In the genomic region with DNA sequence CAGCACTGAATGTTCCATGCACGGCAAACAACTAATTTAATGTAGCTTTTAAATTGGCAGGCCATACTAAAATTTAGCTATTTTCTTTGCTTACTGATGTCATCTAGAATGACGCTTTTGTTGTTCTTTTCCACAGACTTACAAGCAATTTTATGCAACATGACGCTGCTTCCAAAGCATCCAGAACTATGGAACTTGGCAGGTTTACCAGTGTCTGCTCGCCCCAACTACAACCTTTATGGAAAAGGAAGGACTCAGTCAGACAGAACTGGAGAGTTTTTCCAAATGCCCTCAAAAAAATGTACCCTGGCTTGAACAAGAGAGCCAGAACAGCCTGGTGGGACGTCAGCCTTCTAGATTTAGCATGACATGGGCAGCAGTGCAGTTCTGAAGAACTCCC, we compare ENCODE assay signal across 21 cellular contexts. TPM values are rescaled to one million over a fixed set of nuclear protein-coding genes. Genes with fewer than 3 reads are reported as not detected.
A peak's percentile ranks its signal among the peaks of the same experiment; 100 is the strongest.
DNase-seq lines count a peak whose midpoint lies in the region; ATAC-seq and TF ChIP-seq lines count a peak whose summit lies in the region.
"Had no signal": no experiment of that assay in that cellular context is flagged by ENCODE, and none has a peak within 500 bp of the region (broad histone marks: within the 10 kb centered on the region; RNA-seq: fewer than 3 reads in every experiment).

No MANE protein-coding gene starts in this region.

- DNase-seq in left ventricle myocardium superior (no peak), cardiac septum (ENCODE audit: low spot score) (no peak), astrocyte of the spinal cord (ENCODE audit: low read depth, low spot score) (peak; percentile 42), foreskin fibroblast (peak; percentile 2 to 37), midbrain (lab: John Stamatoyannopoulos, UW) (no peak), NCI-H2081 treated with DMSO at 0.1 percent for 48 hours (lab: John Stamatoyannopoulos, UW) (no peak), foreskin melanocyte (no peak)
- DNase-seq: BE2C; Caco-2; CD4-positive, alpha-beta T cell; HFFc6; KBM-7; MV-4-11; NCI-H1417; NCI-H187 treated with DMSO at 0.1 percent for 48 hours; NCI-H2171 treated with DMSO at 0.1 percent for 48 hours; NCI-H446 treated with DMSO at 0.1 percent for 48 hours had no signal

- intact Hi-C loops in left ventricle myocardium superior (cut with micrococcal nuclease): no loop called here
- intact Hi-C loops in cardiac septum (cut with DNase I): no loop called here

- H3K4me3 ChIP-seq in astrocyte of the spinal cord (ENCODE audit: low read depth, low read length): no peak overlapping the region
- no peak overlapping the region for H3K4me3 ChIP-seq in foreskin fibroblast (ENCODE audit: low read depth in 1 of 2, low read length in 2 of 2)

- in situ Hi-C loops in astrocyte of the spinal cord (cut with HindIII; ENCODE audit: low sequenced_read_pairs): no loop called here

- TF ChIP-seq CTCF in astrocyte of the spinal cord (IDR thresholded peaks at IDR 0.05; ENCODE audit: low read depth, low read length) (no peak), foreskin fibroblast (IDR thresholded peaks at IDR 0.05; ENCODE audit: low read depth, low read length) (no peak)

- ATAC-seq in left ventricle myocardium superior: peak; percentile 23
- ATAC-seq in GM18873 (IDR thresholded peaks at IDR 0.05; ENCODE audit: low FRiP score, unreplicated experiment): no peak
- ATAC-seq: HepG2, Panc1 had no signal

RNA-seq across cellular contexts. Expression of gene ANOS1, which starts 58.7 kb away (rescaled TPM):
- total RNA-seq in left ventricle myocardium superior: 5.8 TPM
- total RNA-seq in cardiac septum: 4.2 TPM
- total RNA-seq: CD4-positive, alpha-beta T cell; HepG2; SK-MEL-5 had no signal

Comparison
In these comparisons a context has a peak if more than half of its experiments do, and no peak if none do; other contexts are left out.
1. DNase-seq: peak in astrocyte of the spinal cord (single experiment) and foreskin fibroblast (2 of 2); none in left ventricle myocardium superior (single experiment), cardiac septum (single experiment), midbrain (single experiment), NCI-H2081 treated with DMSO at 0.1 percent for 48 hours (single experiment) and foreskin melanocyte (single experiment).